Comparison of ENCODE assay signal across 1 cellular context in the genomic region with DNA sequence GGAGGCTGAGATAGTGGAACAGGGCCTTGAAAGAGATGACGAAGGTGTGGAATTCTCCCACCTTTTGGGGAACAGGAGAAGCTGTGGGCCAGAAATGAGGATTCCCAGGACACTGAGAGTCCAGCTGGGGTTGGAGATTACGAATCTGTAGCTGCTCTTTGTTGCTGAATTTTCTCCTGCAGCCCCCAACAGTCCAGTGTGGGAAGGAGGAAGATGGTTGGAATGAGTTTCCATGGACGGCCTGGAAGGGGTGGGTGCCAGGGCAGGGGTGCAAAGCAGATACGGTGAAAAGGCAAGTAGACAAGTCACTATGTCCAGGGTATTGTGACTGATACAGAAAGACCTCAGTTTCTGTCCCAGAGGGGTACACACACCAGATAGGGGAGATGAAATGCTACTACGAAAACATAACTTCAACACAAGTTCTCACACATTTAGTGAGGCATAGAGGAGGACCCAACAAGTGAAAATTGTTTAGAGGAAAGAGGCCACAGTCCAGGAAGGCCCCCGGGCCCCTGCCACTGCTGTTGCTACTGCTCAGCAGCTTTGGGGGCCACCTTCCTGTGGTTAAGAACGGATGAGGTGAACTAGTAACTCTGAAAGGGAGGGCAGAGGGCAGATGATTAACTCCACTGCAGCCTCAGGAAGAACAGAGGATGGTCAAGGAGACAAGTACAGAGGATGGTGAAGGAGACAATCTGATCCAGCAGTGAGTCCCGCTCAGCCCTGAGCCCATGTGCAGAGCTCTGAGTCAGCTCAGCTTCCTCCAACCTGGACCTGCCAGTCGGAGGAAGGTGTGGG.
TF ChIP-seq lines count a peak whose summit lies in the region.

No MANE protein-coding gene starts in this region.

TF ChIP-seq in GM12878, 131 proteins besides CTCF, POLR2A, EP300 and RAD21 (continued from another document):
- TF ChIP-seq SMC3 (IDR thresholded peaks at IDR 0.05; ENCODE audit: borderline replicate concordance, low read length): 0 out of 2 replicates have a peak, but pooled peaks have one; percentile 2
- peak; percentile 72 for TF ChIP-seq MEF2B (IDR thresholded peaks at IDR 0.05; ENCODE audit: partially characterized antibody, poor library complexity, severe bottlenecking)
- peak; percentile 65 for TF ChIP-seq RUNX3 (IDR thresholded peaks at IDR 0.05; ENCODE audit: low read length)
- no peak for TF ChIP-seq SRF (IDR thresholded peaks at IDR 0.05; ENCODE audit: low read depth in 2 of 2, low read length in 2 of 2)
- no peak for TF ChIP-seq KLF5 (IDR thresholded peaks at IDR 0.05; ENCODE audit: partially characterized antibody)
- peak; percentile 38; the same call in 1 of the 2 replicates for TF ChIP-seq NR2F1 (conservative IDR thresholded peaks at IDR 0.05)
- 0 out of 2 replicates have a peak, but pooled peaks have one; percentile 6 for TF ChIP-seq TCF12 (IDR thresholded peaks at IDR 0.05; ENCODE audit: low read depth, low read length)
- TF ChIP-seq IKZF2 (IDR thresholded peaks at IDR 0.05): peak in 1 of 2 experiments; percentile 12; a peak in 1 of 4 replicates
